9 cellular contexts compared by ENCODE assay signal in the genomic region with DNA sequence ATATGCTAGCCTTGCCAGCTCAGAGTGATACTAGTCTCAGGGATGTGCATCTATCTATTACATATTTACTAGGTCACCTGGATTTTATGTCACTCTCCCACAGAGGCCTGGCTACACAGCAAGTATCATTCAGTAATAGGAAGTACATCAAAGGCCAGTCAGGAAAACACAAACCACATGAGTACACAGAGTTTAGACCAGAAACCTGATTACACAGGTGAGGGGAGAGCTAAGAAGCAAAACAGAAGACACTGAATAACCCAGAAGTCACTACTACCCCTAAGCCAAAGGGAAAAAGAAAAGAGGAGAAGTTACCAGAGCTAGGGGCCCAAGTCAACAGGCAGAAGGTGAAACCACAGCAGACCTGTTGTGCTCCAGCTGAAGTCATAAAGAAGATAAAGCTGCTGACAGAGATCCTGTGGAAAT. TPM values are rescaled to one million over a fixed set of nuclear protein-coding genes. Genes with fewer than 3 reads are reported as not detected.
A peak's percentile ranks its signal among the peaks of the same experiment; 100 is the strongest.
DNase-seq lines count a peak whose midpoint lies in the region; ATAC-seq and TF ChIP-seq lines count a peak whose summit lies in the region.
"Had no signal": no experiment of that assay in that cellular context is flagged by ENCODE, and none has a peak within 500 bp of the region (broad histone marks: within the 10 kb centered on the region; RNA-seq: fewer than 3 reads in every experiment).

No MANE protein-coding gene starts in this region.

- peaks cover 5% of the 10 kb centered on the region for H3F3A ChIP-seq in PC-9 (ENCODE audit: insufficient read depth, low read depth)

- peaks cover 6% of the 10 kb centered on the region; the same call in 1 of the 2 replicates for H4K20me1 ChIP-seq in OCI-LY3 (ENCODE audit: insufficient read depth, low read length)
- H4K20me1 ChIP-seq in PC-9 (ENCODE audit: insufficient read depth): no peaks in the 10 kb centered on the region

- no peak overlapping the region for H3K4me3 Mint-ChIP-seq in nephron
- no peak overlapping the region for H3K4me3 Mint-ChIP-seq in Caco-2 (ENCODE audit: unreplicated experiment)

- H3K4me1 Mint-ChIP-seq in nephron: peaks cover 5% of the 10 kb centered on the region
- H3K4me1 Mint-ChIP-seq in Caco-2 (ENCODE audit: low read depth, unreplicated experiment): peaks cover 7% of the 10 kb centered on the region

- H3K27ac Mint-ChIP-seq in nephron: peak overlapping the region; percentile 4 to 68 (median 54)
- H3K27ac Mint-ChIP-seq in Caco-2 (ENCODE audit: unreplicated experiment): no peak overlapping the region

- POLR2A ChIA-PET in Caco-2 (lab: Charles Lee) (no interaction called here), PC-9 (lab: Charles Lee; ENCODE audit: unreplicated experiment) (no interaction called here)

- peaks cover 29% of the 10 kb centered on the region for H3K4me1 ChIP-seq in OCI-LY3 (ENCODE audit: low read length)
- H3K4me1 ChIP-seq in heart right ventricle: no peaks in the 10 kb centered on the region
- H3K4me1 ChIP-seq in Caco-2: peaks cover 10% of the 10 kb centered on the region
- H3K4me1 ChIP-seq in PC-9 (replicated peaks; ENCODE audit: insufficient read depth): no peaks in the 10 kb centered on the region

- no peak overlapping the region for H3K9ac ChIP-seq in OCI-LY3 (ENCODE audit: low read length)

- no peak overlapping the region for H2AFZ ChIP-seq in OCI-LY3 (ENCODE audit: low read depth, low read length)
- H2AFZ ChIP-seq in PC-9: no peak overlapping the region

- CTCF ChIA-PET in Caco-2 (lab: Charles Lee): interaction anchor here (0.6 kb wide), 2 partner anchors 59 to 1314 kb away, joined by 7 read pairs; no protein-coding TSS in a partner anchor
- CTCF ChIA-PET in PC-9 (lab: Charles Lee): no interaction called here

- no peaks in the 10 kb centered on the region for H3K79me2 ChIP-seq in OCI-LY3 (ENCODE audit: low read length)
- no peaks in the 10 kb centered on the region for H3K79me2 ChIP-seq in PC-9 (ENCODE audit: low read depth)

- H3K4me3 ChIP-seq in OCI-LY3 (ENCODE audit: low read length) (no peak overlapping the region), heart right ventricle (no peak overlapping the region), Caco-2 (ENCODE audit: low read depth, low read length) (no peak overlapping the region), PC-9 (no peak overlapping the region)

- H3K36me3 ChIP-seq in OCI-LY3 (replicated peaks; ENCODE audit: low read depth, low read length): peaks cover 16% of the 10 kb centered on the region
- H3K36me3 ChIP-seq in heart right ventricle: peaks cover 0 to 93% (median 23%) of the 10 kb centered on the region in 9 donors
- no peaks in the 10 kb centered on the region for H3K36me3 ChIP-seq in Caco-2 (ENCODE audit: control insufficient read depth, insufficient read depth, low read length)
- H3K36me3 ChIP-seq in PC-9 (ENCODE audit: low read depth): no peaks in the 10 kb centered on the region

- H3K9me3 ChIP-seq in OCI-LY3 (ENCODE audit: insufficient read depth, low read length): no peaks in the 10 kb centered on the region
- H3K9me3 ChIP-seq in heart right ventricle: no peaks in the 10 kb centered on the region
- no peaks in the 10 kb centered on the region for H3K9me3 ChIP-seq in Caco-2
- no peaks in the 10 kb centered on the region for H3K9me3 ChIP-seq in PC-9 (ENCODE audit: insufficient read depth, low read depth)

- H3K36me3 Mint-ChIP-seq in nephron (ENCODE audit: low read depth): peaks cover 6% of the 10 kb centered on the region
- peaks cover 5% of the 10 kb centered on the region for H3K36me3 Mint-ChIP-seq in Caco-2 (ENCODE audit: insufficient read depth, unreplicated experiment)

- peak overlapping the region; percentile 21 for H3K4me2 ChIP-seq in OCI-LY3 (ENCODE audit: low read length)
- H3K4me2 ChIP-seq in PC-9: no peak overlapping the region

- no peaks in the 10 kb centered on the region for H3K27me3 Mint-ChIP-seq in nephron (ENCODE audit: low read depth)
- H3K27me3 Mint-ChIP-seq in Caco-2 (ENCODE audit: insufficient read depth, unreplicated experiment): no peaks in the 10 kb centered on the region

- H3K27ac ChIP-seq in OCI-LY3 (ENCODE audit: low read length): 0 out of 2 replicates have a peak overlapping the region, but pooled peaks have one; percentile 7
- H3K27ac ChIP-seq in heart right ventricle: no peak overlapping the region
- H3K27ac ChIP-seq in PC-9: no peak overlapping the region

- TF ChIP-seq CTCF in OCI-LY3 (IDR thresholded peaks at IDR 0.05; ENCODE audit: low read depth, low read length) (no peak), nephron (IDR thresholded peaks at IDR 0.05; ENCODE audit: unreplicated experiment in 3 of 3) (no peak), heart right ventricle (IDR thresholded peaks at IDR 0.05) (no peak), Caco-2 (IDR thresholded peaks at IDR 0.05; ENCODE audit: insufficient read depth in 1 of 2, low read depth in 1 of 2, low read length in 1 of 2, severe bottlenecking in 1 of 2, unreplicated experiment in 1 of 2) (no peak), PC-9 (conservative IDR thresholded peaks at IDR 0.05) (no peak)

- intact Hi-C loops in heart right ventricle (cut with DNase I): loop anchor here in 1 of 10 donors (10.0 kb wide), 1 partner anchor 232 kb away; no protein-coding TSS in a partner anchor
- intact Hi-C loops in Caco-2 (cut with micrococcal nuclease; ENCODE audit: unreplicated experiment): no loop called here
- intact Hi-C loops in PC-9 (cut with micrococcal nuclease; ENCODE audit: unreplicated experiment): no loop called here

- H3K9me2 ChIP-seq in PC-9 (ENCODE audit: insufficient read depth): no peaks in the 10 kb centered on the region

- H3K9me3 Mint-ChIP-seq in nephron: no peaks in the 10 kb centered on the region
- H3K9me3 Mint-ChIP-seq in Caco-2 (ENCODE audit: unreplicated experiment): no peaks in the 10 kb centered on the region

- no peaks in the 10 kb centered on the region for H3K27me3 ChIP-seq in OCI-LY3 (ENCODE audit: low read depth, low read length)
- no peaks in the 10 kb centered on the region for H3K27me3 ChIP-seq in heart right ventricle
- H3K27me3 ChIP-seq in Caco-2 (replicated peaks; ENCODE audit: control insufficient read depth, insufficient read depth, low read length): no peaks in the 10 kb centered on the region
- no peaks in the 10 kb centered on the region for H3K27me3 ChIP-seq in PC-9 (ENCODE audit: insufficient read depth, low read depth)

- BruUV-seq in Caco-2 (replicated peaks; lab: Mats Ljungman, UMichigan): no TSS peak
- BruUV-seq in PC-9 (replicated peaks; lab: Mats Ljungman, UMichigan): no TSS peak

- no peak for DNase-seq in heart right ventricle
- no peak for DNase-seq in Caco-2
- no peak for DNase-seq in PC-9
- DNase-seq: erythroblast, NCI-H2227 treated with DMSO at 0.1 percent for 48 hours had no signal

- peak; percentile 74 for ATAC-seq in GM19023 (IDR thresholded peaks at IDR 0.05; ENCODE audit: unreplicated experiment)
- peak; percentile 76 for ATAC-seq in HG02623 (IDR thresholded peaks at IDR 0.05; ENCODE audit: unreplicated experiment)
- ATAC-seq in heart right ventricle: no peak

RNA-seq across cellular contexts. Expression of gene LPXN, which starts 13.3 kb away (rescaled TPM):
- total RNA-seq in heart right ventricle: 10 to 100 TPM in 1 of 10 donors, 1 to 10 TPM in 9; 2.7 to 13.9 (median 4.7) TPM
- 1 to 10 TPM; 1.8 to 5.0 TPM for polyA plus RNA-seq in heart right ventricle
- 1.8 and 2.1 TPM in 2 replicates for total RNA-seq in Caco-2 (2022)
- total RNA-seq in PC-9 (2021): 7.1 and 10.3 TPM in 2 replicates

RNA-seq across cellular contexts. Expression of gene ZFP91, which starts 16.5 kb away (rescaled TPM):
- 10 to 100 TPM; 53.9 to 69.7 (median 61.5) TPM for total RNA-seq in heart right ventricle
- polyA plus RNA-seq in heart right ventricle: 10 to 100 TPM; 11.4 to 15.9 TPM
- 37.5 and 40.6 TPM in 2 replicates for total RNA-seq in Caco-2 (2022)
- total RNA-seq in PC-9 (2021): 40.6 and 67.5 TPM in 2 replicates

RNA-seq across cellular contexts. Expression of gene OR5B21, which starts 54.5 kb away (rescaled TPM):
- total RNA-seq in heart right ventricle (not detected), Caco-2 (2022) (not detected in 2 replicates), PC-9 (2021) (not detected in 2 replicates)
- not detected for polyA plus RNA-seq in heart right ventricle

Comparison
In these comparisons a context has a peak if more than half of its experiments do, and no peak if none do; other contexts are left out.
1. ATAC-seq: peak in GM19023 (single experiment) and HG02623 (single experiment); none in heart right ventricle (0 of 8).